Comparison of ENCODE assay signal across 8 cellular contexts in genomic region chr2:58047373-58047674, GRCh38. TPM values are rescaled to one million over a fixed set of nuclear protein-coding genes. Genes with fewer than 3 reads are reported as not detected.
A peak's percentile ranks its signal among the peaks of the same experiment; 100 is the strongest.
DNase-seq lines count a peak whose midpoint lies in the region; ATAC-seq and TF ChIP-seq lines count a peak whose summit lies in the region.

No MANE protein-coding gene starts in this region.

- no peak for TF ChIP-seq CTCF in endothelial cell (IDR thresholded peaks at IDR 0.05; ENCODE audit: unreplicated experiment)
- no peak for TF ChIP-seq CTCF in osteoblast (IDR thresholded peaks at IDR 0.05; ENCODE audit: extremely low read depth, low read depth, low read length)

- H3K27me3 ChIP-seq in osteoblast (ENCODE audit: insufficient read depth, low read length), result no peaks in the 10 kb centered on the region

- H2AFZ ChIP-seq in osteoblast (ENCODE audit: low read length), result peak overlapping the region; percentile 98

- peak overlapping the region; percentile 83 for H3K4me3 ChIP-seq in osteoblast (ENCODE audit: insufficient read depth, low read length)

- no peaks in the 10 kb centered on the region for H3K36me3 ChIP-seq in osteoblast (ENCODE audit: insufficient read depth, low read length)

- H3K36me3 Mint-ChIP-seq in T-helper 2 cell treated with Interferon-gamma antibody and Interleukin-4, amounts not matched to agents 5 μg/mL and 100 μg/mL, for 36 hours (ENCODE audit: low read depth), result peaks cover 16% of the 10 kb centered on the region
- no peaks in the 10 kb centered on the region for H3K36me3 Mint-ChIP-seq in endothelial cell (ENCODE audit: low read depth, unreplicated experiment)

- ATAC-seq in HG02840 (IDR thresholded peaks at IDR 0.05; ENCODE audit: low FRiP score, unreplicated experiment), result peak; percentile 34

- H3K9me3 ChIP-seq in osteoblast (ENCODE audit: low read depth, low read length), result no peaks in the 10 kb centered on the region

- peak overlapping the region; percentile 91 for H3K4me2 ChIP-seq in osteoblast (ENCODE audit: insufficient read depth, low read length)

- peak overlapping the region; percentile 91 for H3K27ac Mint-ChIP-seq in T-helper 2 cell treated with Interferon-gamma antibody and Interleukin-4, amounts not matched to agents 5 μg/mL and 100 μg/mL, for 36 hours
- no peak overlapping the region for H3K27ac Mint-ChIP-seq in endothelial cell (ENCODE audit: unreplicated experiment)

- H3K4me1 Mint-ChIP-seq in T-helper 2 cell treated with Interferon-gamma antibody and Interleukin-4, amounts not matched to agents 5 μg/mL and 100 μg/mL, for 36 hours (ENCODE audit: low read depth), result peaks cover 38% of the 10 kb centered on the region
- H3K4me1 Mint-ChIP-seq in endothelial cell (ENCODE audit: unreplicated experiment), result no peaks in the 10 kb centered on the region

- H3K27ac ChIP-seq in osteoblast (ENCODE audit: low read depth, low read length), result peak overlapping the region; percentile 78

- TF ChIP-seq POLR2A in erythroblast (IDR thresholded peaks at IDR 0.05; ENCODE audit: low read length), result no peak

- DNase-seq in T-helper 2 cell treated with Interferon-gamma antibody and Interleukin-4, amounts not matched to agents 5 μg/mL and 100 μg/mL, for 36 hours (ENCODE audit: low spot score), result no peak
- DNase-seq in T-helper 2 cell (no peak), NCI-H748 treated with DMSO at 0.1 percent for 48 hours (lab: John Stamatoyannopoulos, UW) (peak; percentile 22), endothelial cell (ENCODE audit: low spot score) (no peak), osteoblast (ENCODE audit: insufficient read length, low spot score, missing footprints) (no peak), erythroblast (lab: John Stamatoyannopoulos, UW) (no peak), mesenteric fat pad (ENCODE audit: low spot score) (no peak)

- H4K20me1 ChIP-seq in osteoblast (ENCODE audit: insufficient read depth, low read length), result no peaks in the 10 kb centered on the region

- no peaks in the 10 kb centered on the region for H3K27me3 Mint-ChIP-seq in T-helper 2 cell treated with Interferon-gamma antibody and Interleukin-4, amounts not matched to agents 5 μg/mL and 100 μg/mL, for 36 hours (ENCODE audit: low read depth)
- H3K27me3 Mint-ChIP-seq in endothelial cell (ENCODE audit: unreplicated experiment), result no peaks in the 10 kb centered on the region

- no peaks in the 10 kb centered on the region for H3K9me3 Mint-ChIP-seq in T-helper 2 cell treated with Interferon-gamma antibody and Interleukin-4, amounts not matched to agents 5 μg/mL and 100 μg/mL, for 36 hours
- H3K9me3 Mint-ChIP-seq in endothelial cell (ENCODE audit: unreplicated experiment), result no peaks in the 10 kb centered on the region

- H3K79me2 ChIP-seq in osteoblast (ENCODE audit: insufficient read depth, low read length), result peaks cover 17% of the 10 kb centered on the region

- peak overlapping the region; percentile 88 for H3K4me3 Mint-ChIP-seq in T-helper 2 cell treated with Interferon-gamma antibody and Interleukin-4, amounts not matched to agents 5 μg/mL and 100 μg/mL, for 36 hours
- H3K4me3 Mint-ChIP-seq in endothelial cell (ENCODE audit: unreplicated experiment), result peak overlapping the region; percentile 89

- H3K4me1 ChIP-seq in osteoblast (ENCODE audit: insufficient read depth, low read length), result peaks cover 14% of the 10 kb centered on the region

RNA-seq across cellular contexts. Expression of gene VRK2, which starts 0.7 kb away (rescaled TPM):
- total RNA-seq in endothelial cell (ENCODE audit: unreplicated experiment), result 18.3 TPM
- 22.1 and 25.0 TPM in 2 replicates for total RNA-seq in osteoblast
- 26.3 TPM for total RNA-seq in mesenteric fat pad
